15 cellular contexts compared by ENCODE assay signal in genomic region chr21:38905328-38905727, GRCh38.
"Had no signal": no experiment of that assay in that cellular context is flagged by ENCODE, and none has a peak within 500 bp of the region (broad histone marks: within the 10 kb centered on the region; RNA-seq: fewer than 3 reads in every experiment).

No MANE protein-coding gene starts in this region.

- ATAC-seq: activated naive CD4-positive, alpha-beta T cell treated with anti-CD3 and anti-CD28 coated beads, Interleukin-2, amount 50 U/mL, for 72 hours; left ventricle myocardium superior; right cardiac atrium; T-helper 17 cell had no signal

- H3K4me3 ChIP-seq: ovary, testis had no signal

- H3K27me3 Mint-ChIP-seq: activated B cell treated with CpG ODN at 0.5 μM for 24 hours had no signal

- H3K27ac Mint-ChIP-seq: activated B cell treated with CpG ODN at 0.5 μM for 24 hours; activated naive CD4-positive, alpha-beta T cell treated with anti-CD3 and anti-CD28 coated beads, Interleukin-2, amount 50 U/mL, for 72 hours; T-helper 17 cell had no signal

- H3K36me3 ChIP-seq: ovary had no signal

- H3K27ac ChIP-seq: ovary, testis had no signal

- H3K27me3 ChIP-seq: ovary, testis had no signal

- H3K9me3 ChIP-seq: ovary, testis had no signal

- FAIRE-seq: bronchial epithelial cell, frontal cortex, TTC549, urothelium cell line had no signal

- H3K4me3 Mint-ChIP-seq: activated B cell treated with CpG ODN at 0.5 μM for 24 hours, T-helper 17 cell had no signal

- H3K36me3 Mint-ChIP-seq: activated naive CD4-positive, alpha-beta T cell treated with anti-CD3 and anti-CD28 coated beads, Interleukin-2, amount 50 U/mL, for 72 hours had no signal

- H3K4me1 Mint-ChIP-seq: activated B cell treated with CpG ODN at 0.5 μM for 24 hours, T-helper 17 cell had no signal

- DNase-seq: activated B cell treated with CpG ODN at 0.5 μM for 24 hours; activated CD4-positive, alpha-beta T cell treated with anti-CD3 and anti-CD28 coated beads, Interleukin-2, amount 50 U/mL, for 1 hour; activated effector memory CD4-positive, alpha-beta T cell treated with anti-CD3 and anti-CD28 coated beads, Interleukin-2, amount 50 U/mL, for 16 hours; left ventricle myocardium superior; right cardiac atrium; stimulated activated CD4-positive, alpha-beta T cell treated with anti-CD3 and anti-CD28 coated beads, Interleukin-12 subunit alpha, Interleukin-12 subunit beta, amount 100 ng/mL, for 4 hours; stimulated activated naive CD4-positive, alpha-beta T cell treated with Interleukin-2 at 50 U/mL for 16 hours; T-helper 17 cell; testis had no signal

- H3K9me3 Mint-ChIP-seq: activated B cell treated with CpG ODN at 0.5 μM for 24 hours had no signal
